27 cellular contexts compared by ENCODE assay signal in genomic region chr22:19182472-19183157, GRCh38. TPM values are rescaled to one million over a fixed set of nuclear protein-coding genes. Genes with fewer than 3 reads are reported as not detected.
DNase-seq lines count a peak whose midpoint lies in the region; ATAC-seq and TF ChIP-seq lines count a peak whose summit lies in the region.
"Had no signal": no experiment of that assay in that cellular context is flagged by ENCODE, and none has a peak within 500 bp of the region (broad histone marks: within the 10 kb centered on the region; RNA-seq: fewer than 3 reads in every experiment).

No MANE protein-coding gene starts in this region.

- peaks cover 16 to 32% (median 29%) of the 10 kb centered on the region in 10 experiments for H3K4me1 ChIP-seq in BLaER1 treated with 17β-estradiol and CSF1 and Interleukin-3, amounts not matched to agents 10 nM and 100 nM
- H3K4me1 ChIP-seq: A549 had no signal

- POLR2A ChIA-PET in activated CD4-positive, alpha-beta T cell treated with anti-CD3 and anti-CD28 coated beads, Interleukin-2, amount 10 ng/mL, durations not matched to agents 7 days and 5 days (lab: Charles Lee), result no interaction called here

- no peak overlapping the region for H3K4me3 Mint-ChIP-seq in activated CD4-positive, alpha-beta T cell treated with anti-CD3 and anti-CD28 coated beads, Interleukin-2, amount 10 ng/mL, durations not matched to agents 7 days and 5 days
- no peak overlapping the region for H3K4me3 Mint-ChIP-seq in T-helper 17 cell
- peak overlapping the region; percentile 72 for H3K4me3 Mint-ChIP-seq in neural crest cell
- H3K4me3 Mint-ChIP-seq: activated naive CD8-positive, alpha-beta T cell treated with anti-CD3 and anti-CD28 coated beads, Interleukin-2, amount 10 ng/mL, durations not matched to agents 7 days and 5 days; B cell; T-helper 1 cell treated with Interleukin-12 subunit alpha and Interleukin-12 subunit beta and Interleukin-4 antibody, amounts not matched to agents 30 μg/mL and 1 μg/mL, for 36 hours had no signal

- no peak for DNase-seq in activated CD4-positive, alpha-beta T cell treated with anti-CD3 and anti-CD28 coated beads, Interleukin-2, amount 10 ng/mL, durations not matched to agents 7 days and 5 days
- no peak for DNase-seq in activated CD4-positive, alpha-beta T cell treated with anti-CD3 and anti-CD28 coated beads for 4 hours
- DNase-seq in T-helper 17 cell, result no peak
- no peak for DNase-seq in neural crest cell (ENCODE audit: low read depth, low spot score)
- DNase-seq in NOMO-1 (lab: John Stamatoyannopoulos, UW; ENCODE audit: unreplicated experiment in 2 of 2), result no peak
- DNase-seq in SHP77 treated with DMSO at 0.1 percent for 48 hours (lab: John Stamatoyannopoulos, UW), result no peak
- no peak for DNase-seq in MG63
- DNase-seq: activated CD8-positive, alpha-beta memory T cell treated with anti-CD3 and anti-CD28 coated beads for 24 hours; activated naive CD8-positive, alpha-beta T cell treated with anti-CD3 and anti-CD28 coated beads, Interleukin-2, amount 10 ng/mL, durations not matched to agents 7 days and 5 days; DND-41; left ventricle myocardium inferior; naive B cell; NCI-H226; NCI-H748 treated with DMSO at 0.1 percent for 48 hours; RPMI8226; trophoblast cell had no signal

- no peak for ATAC-seq in T-helper 17 cell
- ATAC-seq: A549 had no signal

- CTCF ChIA-PET in activated CD4-positive, alpha-beta T cell treated with anti-CD3 and anti-CD28 coated beads, Interleukin-2, amount 10 ng/mL, durations not matched to agents 7 days and 5 days (lab: Charles Lee), result interaction anchor here (1.0 to 1.4 kb wide), 2 partner anchors 17 to 19 kb away, joined by 3 to 8 read pairs; no protein-coding TSS in a partner anchor

- no peaks in the 10 kb centered on the region for H3K36me3 Mint-ChIP-seq in activated CD4-positive, alpha-beta T cell treated with anti-CD3 and anti-CD28 coated beads, Interleukin-2, amount 10 ng/mL, durations not matched to agents 7 days and 5 days (ENCODE audit: low read depth)
- no peaks in the 10 kb centered on the region for H3K36me3 Mint-ChIP-seq in T-helper 17 cell (ENCODE audit: low read depth)
- H3K36me3 Mint-ChIP-seq in neural crest cell (ENCODE audit: low read depth), result no peaks in the 10 kb centered on the region
- H3K36me3 Mint-ChIP-seq: activated naive CD8-positive, alpha-beta T cell treated with anti-CD3 and anti-CD28 coated beads, Interleukin-2, amount 10 ng/mL, durations not matched to agents 7 days and 5 days; naive B cell had no signal

- H3K27me3 Mint-ChIP-seq in activated CD4-positive, alpha-beta T cell treated with anti-CD3 and anti-CD28 coated beads, Interleukin-2, amount 10 ng/mL, durations not matched to agents 7 days and 5 days, result no peaks in the 10 kb centered on the region
- no peaks in the 10 kb centered on the region for H3K27me3 Mint-ChIP-seq in T-helper 17 cell
- peaks cover 3% of the 10 kb centered on the region for H3K27me3 Mint-ChIP-seq in neural crest cell (ENCODE audit: low read depth)
- H3K27me3 Mint-ChIP-seq: B cell had no signal

- 0 out of 22 replicates have a peak overlapping the region, but pooled peaks of 2 of the 11 experiments have one; percentile 10 to 37 for H3K9ac ChIP-seq in BLaER1 treated with 17β-estradiol and CSF1 and Interleukin-3, amounts not matched to agents 10 nM and 100 nM

- H3K4me1 Mint-ChIP-seq in activated CD4-positive, alpha-beta T cell treated with anti-CD3 and anti-CD28 coated beads, Interleukin-2, amount 10 ng/mL, durations not matched to agents 7 days and 5 days, result peaks cover 22% of the 10 kb centered on the region
- H3K4me1 Mint-ChIP-seq in T-helper 17 cell (peaks cover 15% of the 10 kb centered on the region), neural crest cell (peaks cover 7% of the 10 kb centered on the region)

- no peak overlapping the region for H3K27ac ChIP-seq in BLaER1 treated with 17β-estradiol and CSF1 and Interleukin-3, amounts not matched to agents 10 nM and 100 nM
- H3K27ac ChIP-seq: A549, left ventricle myocardium inferior, SK-N-MC, VCaP had no signal

- H3K27me3 ChIP-seq in BLaER1 treated with 17β-estradiol and CSF1 and Interleukin-3, amounts not matched to agents 10 nM and 100 nM, result no peaks in the 10 kb centered on the region
- H3K27me3 ChIP-seq in MG63, result no peaks in the 10 kb centered on the region

- H3K4me2 ChIP-seq in BLaER1 treated with 17β-estradiol and CSF1 and Interleukin-3, amounts not matched to agents 10 nM and 100 nM, result peak overlapping the region; percentile 20 to 72 (median 56); a peak in 20 of 22 replicates
- H3K4me2 ChIP-seq: A549, smooth muscle cell had no signal

- no peaks in the 10 kb centered on the region for H3K9me3 ChIP-seq in BLaER1 treated with 17β-estradiol and CSF1 and Interleukin-3, amounts not matched to agents 10 nM and 100 nM (replicated peaks in 1 of 11)
- H3K9me3 ChIP-seq in T-helper 17 cell (ENCODE audit: control insufficient read depth, low read length, poor library complexity, severe bottlenecking) (no peaks in the 10 kb centered on the region), MG63 (no peaks in the 10 kb centered on the region)
- H3K9me3 ChIP-seq: A549, left ventricle myocardium inferior had no signal

- no peak for TF ChIP-seq CTCF in neural crest cell (conservative IDR thresholded peaks at IDR 0.05)

- peak overlapping the region; percentile 55 for H3K27ac Mint-ChIP-seq in activated CD4-positive, alpha-beta T cell treated with anti-CD3 and anti-CD28 coated beads, Interleukin-2, amount 10 ng/mL, durations not matched to agents 7 days and 5 days
- H3K27ac Mint-ChIP-seq in T-helper 17 cell, result peak overlapping the region; percentile 81
- no peak overlapping the region for H3K27ac Mint-ChIP-seq in neural crest cell (ENCODE audit: unreplicated experiment)
- H3K27ac Mint-ChIP-seq: B cell; T-helper 1 cell treated with Interleukin-12 subunit alpha and Interleukin-12 subunit beta and Interleukin-4 antibody, amounts not matched to agents 30 μg/mL and 1 μg/mL, for 36 hours had no signal

- H4K20me1 ChIP-seq in BLaER1 treated with 17β-estradiol and CSF1 and Interleukin-3, amounts not matched to agents 10 nM and 100 nM, result peaks cover 0 to 30% (median 9%) of the 10 kb centered on the region in 11 experiments; a peak in 15 of 22 replicates

- H3K4me3 ChIP-seq in BLaER1 treated with 17β-estradiol and CSF1 and Interleukin-3, amounts not matched to agents 10 nM and 100 nM, result no peak overlapping the region
- no peak overlapping the region for H3K4me3 ChIP-seq in MG63
- H3K4me3 ChIP-seq: A549, left ventricle myocardium inferior, SK-N-MC, smooth muscle cell had no signal

- no peaks in the 10 kb centered on the region for H3K9me3 Mint-ChIP-seq in activated CD4-positive, alpha-beta T cell treated with anti-CD3 and anti-CD28 coated beads, Interleukin-2, amount 10 ng/mL, durations not matched to agents 7 days and 5 days
- no peaks in the 10 kb centered on the region for H3K9me3 Mint-ChIP-seq in neural crest cell
- H3K9me3 Mint-ChIP-seq: activated naive CD8-positive, alpha-beta T cell treated with anti-CD3 and anti-CD28 coated beads, Interleukin-2, amount 10 ng/mL, durations not matched to agents 7 days and 5 days; naive B cell; T-helper 1 cell treated with Interleukin-12 subunit alpha and Interleukin-12 subunit beta and Interleukin-4 antibody, amounts not matched to agents 30 μg/mL and 1 μg/mL, for 36 hours had no signal

- peaks cover 0 to under 1% (median 0%) of the 10 kb centered on the region in 11 experiments; a peak in 1 of 22 replicates for H3K36me3 ChIP-seq in BLaER1 treated with 17β-estradiol and CSF1 and Interleukin-3, amounts not matched to agents 10 nM and 100 nM
- H3K36me3 ChIP-seq in MG63, result no peaks in the 10 kb centered on the region

RNA-seq across cellular contexts. Expression of gene SLC25A1, which starts 4.1 kb away (rescaled TPM):
- total RNA-seq in activated CD4-positive, alpha-beta T cell treated with anti-CD3 and anti-CD28 coated beads, Interleukin-2, amount 10 ng/mL, durations not matched to agents 7 days and 5 days, result 10 to 100 TPM; 40.4 to 49.2 TPM
- total RNA-seq in T-helper 17 cell (10 to 100 TPM; 18.4 to 21.3 TPM), neural crest cell (172 and 173 TPM in 2 replicates)
- 44.7 and 55.9 TPM in 2 replicates for total RNA-seq in MG63 (2014; rRNA removed; shearing (Covaris generic); ENCODE audit: low replicate concordance)

RNA-seq across cellular contexts. Expression of gene GSC2, which starts 32.5 kb away (rescaled TPM):
- not detected for total RNA-seq in activated CD4-positive, alpha-beta T cell treated with anti-CD3 and anti-CD28 coated beads, Interleukin-2, amount 10 ng/mL, durations not matched to agents 7 days and 5 days
- total RNA-seq in T-helper 17 cell (not detected), neural crest cell (not detected in 2 replicates)
- not detected in 2 replicates for total RNA-seq in MG63 (2014; rRNA removed; shearing (Covaris generic); ENCODE audit: low replicate concordance)
- total RNA-seq: activated naive CD8-positive, alpha-beta T cell treated with anti-CD3 and anti-CD28 coated beads, Interleukin-2, amount 10 ng/mL, durations not matched to agents 7 days and 5 days; astrocyte; B cell; dermis microvascular lymphatic vessel endothelial cell; H4; left ventricle myocardium inferior; osteocyte; smooth muscle cell had no signal

RNA-seq across cellular contexts. Expression of gene ESS2, which starts 38.2 kb away (rescaled TPM):
- total RNA-seq in activated CD4-positive, alpha-beta T cell treated with anti-CD3 and anti-CD28 coated beads, Interleukin-2, amount 10 ng/mL, durations not matched to agents 7 days and 5 days, result 10 to 100 TPM; 17.9 to 18.5 TPM
- total RNA-seq in T-helper 17 cell, result 10 to 100 TPM; 34.7 to 46.5 TPM
- 22.7 and 23.5 TPM in 2 replicates for total RNA-seq in neural crest cell
- total RNA-seq in MG63 (2014; rRNA removed; shearing (Covaris generic); ENCODE audit: low replicate concordance), result 19.0 and 19.5 TPM in 2 replicates

RNA-seq across cellular contexts. Expression of gene TSSK2, which starts 51.5 kb away (rescaled TPM):
- not detected for total RNA-seq in activated CD4-positive, alpha-beta T cell treated with anti-CD3 and anti-CD28 coated beads, Interleukin-2, amount 10 ng/mL, durations not matched to agents 7 days and 5 days
- total RNA-seq in T-helper 17 cell, result under 1 TPM; 0.20 to 0.29 TPM
- not detected in 2 replicates for total RNA-seq in neural crest cell
- not detected in 2 replicates for total RNA-seq in MG63 (2014; rRNA removed; shearing (Covaris generic); ENCODE audit: low replicate concordance)
- total RNA-seq: activated naive CD8-positive, alpha-beta T cell treated with anti-CD3 and anti-CD28 coated beads, Interleukin-2, amount 10 ng/mL, durations not matched to agents 7 days and 5 days; astrocyte; B cell; dermis microvascular lymphatic vessel endothelial cell; H4; left ventricle myocardium inferior; osteocyte; smooth muscle cell had no signal
